In genomic region chr14:92650581-92651105, GRCh38 we compare ENCODE assay signal across 9 cellular contexts.
DNase-seq lines count a peak whose midpoint lies in the region; ATAC-seq and TF ChIP-seq lines count a peak whose summit lies in the region.
"Had no signal": no experiment of that assay in that cellular context is flagged by ENCODE, and none has a peak within 500 bp of the region (broad histone marks: within the 10 kb centered on the region; RNA-seq: fewer than 3 reads in every experiment).

No MANE protein-coding gene starts in this region.

- H3K4me1 Mint-ChIP-seq in activated naive CD8-positive, alpha-beta T cell treated with anti-CD3 and anti-CD28 coated beads, Interleukin-2, amount 10 ng/mL, durations not matched to agents 7 days and 5 days, result peaks cover 79% of the 10 kb centered on the region
- H3K4me1 Mint-ChIP-seq in natural killer cell, result peaks cover 70 to 94% of the 10 kb centered on the region in 2 donors

- H3K4me3 ChIP-seq in AG04450 (ENCODE audit: low read depth, low read length) (no peak overlapping the region), foreskin fibroblast (ENCODE audit: low read depth in 1 of 2, low read length in 2 of 2) (no peak overlapping the region)

- H3K27ac ChIP-seq in AG04450 (ENCODE audit: low read depth, low read length), result peak overlapping the region; percentile 75
- H3K27ac ChIP-seq: VCaP had no signal

- peak overlapping the region; percentile 99 for H3K4me3 Mint-ChIP-seq in activated naive CD8-positive, alpha-beta T cell treated with anti-CD3 and anti-CD28 coated beads, Interleukin-2, amount 10 ng/mL, durations not matched to agents 7 days and 5 days
- H3K4me3 Mint-ChIP-seq in natural killer cell, result peak overlapping the region; percentile 90

- TF ChIP-seq CTCF in AG04450 (IDR thresholded peaks at IDR 0.05; ENCODE audit: low read depth, low read length) (no peak), natural killer cell (IDR thresholded peaks at IDR 0.05) (no peak), foreskin fibroblast (IDR thresholded peaks at IDR 0.05; ENCODE audit: low read depth, low read length) (no peak)

- H3K27me3 ChIP-seq in AG04450 (ENCODE audit: control insufficient read depth, insufficient read depth, low read length), result no peaks in the 10 kb centered on the region

- H3K36me3 Mint-ChIP-seq in activated naive CD8-positive, alpha-beta T cell treated with anti-CD3 and anti-CD28 coated beads, Interleukin-2, amount 10 ng/mL, durations not matched to agents 7 days and 5 days, result peaks cover 38% of the 10 kb centered on the region
- H3K36me3 Mint-ChIP-seq in natural killer cell, result peaks cover 9% of the 10 kb centered on the region

- DNase-seq in AG04450 (ENCODE audit: low read depth, low spot score) (no peak), natural killer cell (no peak), foreskin fibroblast (no peak), head of caudate nucleus (no peak), DMS153 treated with DMSO at 0.1 percent for 48 hours (lab: John Stamatoyannopoulos, UW; ENCODE audit: unreplicated experiment) (no peak)
- DNase-seq in activated naive CD8-positive, alpha-beta T cell treated with anti-CD3 and anti-CD28 coated beads, Interleukin-2, amount 10 ng/mL, durations not matched to agents 7 days and 5 days, result no peak
- DNase-seq in stimulated activated CD4-positive, alpha-beta T cell treated with anti-CD3 and anti-CD28 coated beads, Interleukin-2, amount 100 ng/mL, for 24 hours, result no peak

- peaks cover under 1% of the 10 kb centered on the region for H3K9me3 ChIP-seq in AG04450 (ENCODE audit: control insufficient read depth, insufficient read depth, low read length)

- CTCF ChIA-PET in AG04450 (lab: Charles Lee), result interaction anchor here (0.5 kb wide), 1 partner anchor 173 kb away, joined by 5 read pairs; no protein-coding TSS in a partner anchor

- H3K27ac Mint-ChIP-seq in activated naive CD8-positive, alpha-beta T cell treated with anti-CD3 and anti-CD28 coated beads, Interleukin-2, amount 10 ng/mL, durations not matched to agents 7 days and 5 days, result peak overlapping the region; percentile 99
- peak overlapping the region; percentile 96 to 99 for H3K27ac Mint-ChIP-seq in natural killer cell

- POLR2A ChIA-PET in AG04450 (lab: Yijun Ruan, JAX), result no interaction called here
- POLR2A ChIA-PET in activated naive CD8-positive, alpha-beta T cell treated with anti-CD3 and anti-CD28 coated beads, Interleukin-2, amount 10 ng/mL, durations not matched to agents 7 days and 5 days (lab: Charles Lee), result interaction anchor here (0.8 to 5.3 kb wide), 14 partner anchors 9 to 370 kb away, joined by 3 to 43 read pairs (median 4); partner anchors contain the start of genes GOLGA5 and RIN3

- intact Hi-C loops in natural killer cell (cut with micrococcal nuclease), result loop anchor here (1.0 to 5.0 kb wide), 8 partner anchors 14 to 783 kb away; partner anchors contain the start of gene TC2N
- intact Hi-C loops in head of caudate nucleus (cut with DNase I), result no loop called here

- no peaks in the 10 kb centered on the region for H3K9me3 Mint-ChIP-seq in activated naive CD8-positive, alpha-beta T cell treated with anti-CD3 and anti-CD28 coated beads, Interleukin-2, amount 10 ng/mL, durations not matched to agents 7 days and 5 days
- H3K9me3 Mint-ChIP-seq in natural killer cell, result no peaks in the 10 kb centered on the region

- H3K27me3 Mint-ChIP-seq in activated naive CD8-positive, alpha-beta T cell treated with anti-CD3 and anti-CD28 coated beads, Interleukin-2, amount 10 ng/mL, durations not matched to agents 7 days and 5 days, result no peaks in the 10 kb centered on the region
- no peaks in the 10 kb centered on the region for H3K27me3 Mint-ChIP-seq in natural killer cell (ENCODE audit: low read depth in 2 of 2)

- ATAC-seq in GM21381 (IDR thresholded peaks at IDR 0.05; ENCODE audit: unreplicated experiment) (peak; percentile 9), natural killer cell (no peak)
- ATAC-seq in activated naive CD8-positive, alpha-beta T cell treated with anti-CD3 and anti-CD28 coated beads, Interleukin-2, amount 10 ng/mL, durations not matched to agents 7 days and 5 days (ENCODE audit: low read depth), result no peak
